28 cellular contexts compared by ENCODE assay signal in the genomic region with DNA sequence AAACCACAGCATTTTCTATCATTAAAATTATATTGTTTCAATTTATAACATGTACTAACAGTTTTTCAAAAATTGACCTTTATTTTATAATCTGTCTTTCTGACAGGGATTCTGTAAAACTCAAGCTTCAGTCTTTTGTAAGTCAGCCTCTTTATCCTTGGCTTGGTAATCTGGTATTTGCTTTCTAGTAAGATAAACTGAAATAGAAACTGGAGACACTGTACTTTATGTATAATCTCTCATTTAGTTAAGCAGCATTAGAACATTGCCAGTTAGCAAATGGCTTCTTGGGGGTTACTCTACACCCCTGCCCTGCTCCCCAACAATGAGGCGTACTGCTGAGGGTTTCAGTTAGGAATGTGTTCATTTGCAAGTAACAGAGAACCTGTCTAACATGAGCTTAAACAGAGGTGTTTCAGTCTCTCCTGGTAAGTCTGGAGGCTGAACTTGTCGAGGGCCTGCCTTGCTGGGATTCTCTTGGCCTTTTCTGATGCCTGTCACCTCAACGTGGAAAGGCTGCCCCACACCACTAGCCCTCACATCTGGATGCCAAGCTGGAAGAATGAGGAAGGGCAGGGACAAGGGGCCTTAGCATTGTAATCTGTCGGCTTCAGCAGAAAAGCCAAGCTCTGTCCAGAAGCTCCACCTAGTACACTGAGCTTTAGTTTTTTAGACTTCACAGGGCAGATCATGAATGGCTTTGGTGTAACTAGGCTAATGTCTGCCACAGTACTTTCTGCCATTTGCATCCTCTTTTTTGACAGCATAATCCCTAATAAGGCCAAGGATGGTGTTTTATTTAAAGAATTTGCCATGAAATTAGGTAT. TPM values are rescaled to one million over a fixed set of nuclear protein-coding genes. Genes with fewer than 3 reads are reported as not detected.
DNase-seq lines count a peak whose midpoint lies in the region; ATAC-seq and FAIRE-seq lines count a peak whose summit lies in the region.
"Had no signal": no experiment of that assay in that cellular context is flagged by ENCODE, and none has a peak within 500 bp of the region (broad histone marks: within the 10 kb centered on the region; RNA-seq: fewer than 3 reads in every experiment).

No MANE protein-coding gene starts in this region.

- no peak overlapping the region for H3K4me3 Mint-ChIP-seq in activated naive CD4-positive, alpha-beta T cell treated with anti-CD3 and anti-CD28 coated beads for 36 hours
- H3K4me3 Mint-ChIP-seq in activated naive CD8-positive, alpha-beta T cell treated with anti-CD3 and anti-CD28 coated beads, Interleukin-2, amount 10 ng/mL, durations not matched to agents 7 days and 5 days: no peak overlapping the region
- H3K4me3 Mint-ChIP-seq: activated CD4-positive, alpha-beta T cell treated with anti-CD3 and anti-CD28 coated beads for 36 hours; CD4-positive, alpha-beta memory T cell; central memory CD8-positive, alpha-beta T cell; neural crest cell; T-helper 1 cell treated with Interleukin-12 subunit alpha and Interleukin-12 subunit beta and Interleukin-4 antibody, amounts not matched to agents 30 μg/mL and 1 μg/mL, for 36 hours had no signal

- H3K9me3 ChIP-seq in small intestine (ENCODE audit: control insufficient read depth, low read depth): no peaks in the 10 kb centered on the region
- H3K9me3 ChIP-seq: left lung, psoas muscle had no signal

- peaks cover 12% of the 10 kb centered on the region for H3K36me3 Mint-ChIP-seq in activated naive CD4-positive, alpha-beta T cell treated with anti-CD3 and anti-CD28 coated beads for 36 hours (ENCODE audit: low read depth)
- peaks cover 20 to 30% of the 10 kb centered on the region in 2 donors for H3K36me3 Mint-ChIP-seq in activated naive CD4-positive, alpha-beta T cell treated with anti-CD3 and anti-CD28 coated beads, Interleukin-2, amount 50 U/mL, for 72 hours
- no peaks in the 10 kb centered on the region for H3K36me3 Mint-ChIP-seq in activated naive CD8-positive, alpha-beta T cell treated with anti-CD3 and anti-CD28 coated beads, Interleukin-2, amount 10 ng/mL, durations not matched to agents 7 days and 5 days

- CTCF ChIA-PET in activated naive CD4-positive, alpha-beta T cell treated with anti-CD3 and anti-CD28 coated beads for 36 hours (lab: Charles Lee): interaction anchor here (1.0 to 1.3 kb wide), 3 partner anchors 10 to 179 kb away, joined by 3 to 4 read pairs (median 3); no protein-coding TSS in a partner anchor

- no peaks in the 10 kb centered on the region for H3K27me3 ChIP-seq in small intestine (ENCODE audit: control insufficient read depth in 2 of 2, insufficient read depth in 2 of 2, low read length in 2 of 2)
- H3K27me3 ChIP-seq: dorsolateral prefrontal cortex, heart right ventricle, left lung had no signal

- WGBS in small intestine, 3 donors: 47 to 62% (median 51%) methylated on average over 4 of the region's 4 CpGs

- no peaks in the 10 kb centered on the region for H3K27me3 Mint-ChIP-seq in activated naive CD4-positive, alpha-beta T cell treated with anti-CD3 and anti-CD28 coated beads for 36 hours (ENCODE audit: low read depth)
- H3K27me3 Mint-ChIP-seq in activated naive CD8-positive, alpha-beta T cell treated with anti-CD3 and anti-CD28 coated beads, Interleukin-2, amount 10 ng/mL, durations not matched to agents 7 days and 5 days: no peaks in the 10 kb centered on the region
- H3K27me3 Mint-ChIP-seq: activated CD4-positive, alpha-beta T cell treated with anti-CD3 and anti-CD28 coated beads for 36 hours had no signal

- H3K36me3 ChIP-seq in small intestine (ENCODE audit: control insufficient read depth in 2 of 2, insufficient read depth in 2 of 2, low read length in 2 of 2): no peaks in the 10 kb centered on the region
- H3K36me3 ChIP-seq: heart right ventricle, left lung had no signal

- H3K4me1 Mint-ChIP-seq in activated naive CD4-positive, alpha-beta T cell treated with anti-CD3 and anti-CD28 coated beads for 36 hours (ENCODE audit: low read depth): peaks cover 44% of the 10 kb centered on the region
- peaks cover 13% of the 10 kb centered on the region for H3K4me1 Mint-ChIP-seq in activated naive CD8-positive, alpha-beta T cell treated with anti-CD3 and anti-CD28 coated beads, Interleukin-2, amount 10 ng/mL, durations not matched to agents 7 days and 5 days

- FAIRE-seq in small intestine (lab: Jason Lieb, UNC): no peak
- FAIRE-seq: astrocyte, G401.6, urothelium cell line had no signal

- DNase-seq in activated naive CD4-positive, alpha-beta T cell treated with anti-CD3 and anti-CD28 coated beads for 36 hours: no peak
- no peak for DNase-seq in activated naive CD4-positive, alpha-beta T cell treated with anti-CD3 and anti-CD28 coated beads, Interleukin-2, amount 50 U/mL, for 72 hours (ENCODE audit: low spot score in 2 of 2)
- no peak for DNase-seq in activated naive CD8-positive, alpha-beta T cell treated with anti-CD3 and anti-CD28 coated beads, Interleukin-2, amount 10 ng/mL, durations not matched to agents 7 days and 5 days
- DNase-seq in left lobe of liver (ENCODE audit: low spot score) (no peak), small intestine (no peak), NCI-H748 treated with DMSO at 0.1 percent for 48 hours (lab: John Stamatoyannopoulos, UW) (no peak)
- DNase-seq: activated CD4-positive, alpha-beta T cell treated with anti-CD3 and anti-CD28 coated beads for 36 hours; activated naive CD4-positive, alpha-beta T cell treated with Interleukin-2 at 50 U/mL for 16 hours; activated T-cell treated with anti-CD3 and anti-CD28 coated beads, Interleukin-2, amount 50 U/mL, for 48 hours; CD4-positive, alpha-beta memory T cell; DMS153; dorsolateral prefrontal cortex; GOT3; heart right ventricle; left lung; NCI-H1048; NCI-H187 treated with DMSO at 0.1 percent for 48 hours; NCI-H526; psoas muscle; substantia nigra had no signal

- peaks cover 8% of the 10 kb centered on the region for H3K9me3 Mint-ChIP-seq in activated naive CD4-positive, alpha-beta T cell treated with anti-CD3 and anti-CD28 coated beads for 36 hours
- peaks cover 19 to 26% of the 10 kb centered on the region in 2 donors for H3K9me3 Mint-ChIP-seq in activated naive CD4-positive, alpha-beta T cell treated with anti-CD3 and anti-CD28 coated beads, Interleukin-2, amount 50 U/mL, for 72 hours
- peaks cover 7% of the 10 kb centered on the region for H3K9me3 Mint-ChIP-seq in activated naive CD8-positive, alpha-beta T cell treated with anti-CD3 and anti-CD28 coated beads, Interleukin-2, amount 10 ng/mL, durations not matched to agents 7 days and 5 days

- peak overlapping the region; percentile 20 to 34 for H3K27ac ChIP-seq in small intestine (ENCODE audit: low read depth in 1 of 2, low read length in 1 of 2)
- H3K27ac ChIP-seq: left lung, psoas muscle had no signal

- H3K4me1 ChIP-seq in small intestine (ENCODE audit: control insufficient read depth in 2 of 2, insufficient read depth in 1 of 2, low read depth in 1 of 2, low read length in 1 of 2): peaks cover 0 to 7% of the 10 kb centered on the region in 2 donors
- H3K4me1 ChIP-seq: left lung had no signal

- POLR2A ChIA-PET in activated naive CD8-positive, alpha-beta T cell treated with anti-CD3 and anti-CD28 coated beads, Interleukin-2, amount 10 ng/mL, durations not matched to agents 7 days and 5 days (lab: Charles Lee): no interaction called here

- no peak for ATAC-seq in activated naive CD4-positive, alpha-beta T cell treated with anti-CD3 and anti-CD28 coated beads, Interleukin-2, amount 50 U/mL, for 72 hours
- no peak for ATAC-seq in activated naive CD8-positive, alpha-beta T cell treated with anti-CD3 and anti-CD28 coated beads, Interleukin-2, amount 10 ng/mL, durations not matched to agents 7 days and 5 days (ENCODE audit: low read depth)
- ATAC-seq in left lobe of liver (peak; percentile 40), HG02759 (IDR thresholded peaks at IDR 0.05; ENCODE audit: unreplicated experiment) (no peak), HG03432 (IDR thresholded peaks at IDR 0.05; ENCODE audit: unreplicated experiment) (no peak)
- ATAC-seq: activated CD4-positive, alpha-beta T cell treated with anti-CD3 and anti-CD28 coated beads for 36 hours; left lung; psoas muscle had no signal

- H3K4me3 ChIP-seq in small intestine (ENCODE audit: low read depth in 1 of 2, low read length in 2 of 2): no peak overlapping the region
- H3K4me3 ChIP-seq: dorsolateral prefrontal cortex, heart right ventricle, left lung, psoas muscle had no signal

- H3K27ac Mint-ChIP-seq in activated naive CD4-positive, alpha-beta T cell treated with anti-CD3 and anti-CD28 coated beads for 36 hours: peak overlapping the region; percentile 19
- no peak overlapping the region for H3K27ac Mint-ChIP-seq in activated naive CD4-positive, alpha-beta T cell treated with anti-CD3 and anti-CD28 coated beads, Interleukin-2, amount 50 U/mL, for 72 hours
- H3K27ac Mint-ChIP-seq in activated naive CD8-positive, alpha-beta T cell treated with anti-CD3 and anti-CD28 coated beads, Interleukin-2, amount 10 ng/mL, durations not matched to agents 7 days and 5 days: peak overlapping the region; percentile 13
- H3K27ac Mint-ChIP-seq: T-helper 1 cell treated with Interleukin-12 subunit alpha and Interleukin-12 subunit beta and Interleukin-4 antibody, amounts not matched to agents 30 μg/mL and 1 μg/mL, for 36 hours had no signal

- intact Hi-C loops in activated naive CD4-positive, alpha-beta T cell treated with anti-CD3 and anti-CD28 coated beads for 36 hours (cut with micrococcal nuclease): no loop called here

RNA-seq across cellular contexts. Expression of a gene that starts 34.8 kb away (rescaled TPM):
- total RNA-seq in activated naive CD4-positive, alpha-beta T cell treated with anti-CD3 and anti-CD28 coated beads for 36 hours: under 1 TPM; 0.62 to 0.76 TPM
- total RNA-seq in activated naive CD4-positive, alpha-beta T cell treated with anti-CD3 and anti-CD28 coated beads, Interleukin-2, amount 50 U/mL, for 72 hours: under 1 TPM; 0.32 to 0.64 TPM
- total RNA-seq in activated naive CD8-positive, alpha-beta T cell treated with anti-CD3 and anti-CD28 coated beads, Interleukin-2, amount 10 ng/mL, durations not matched to agents 7 days and 5 days: 1 to 10 TPM in 1 of 2 experiments, under 1 TPM in 1; 0.89 to 1.2 TPM
- 30.3 TPM for total RNA-seq in left lobe of liver
- polyA plus RNA-seq in small intestine: 10 to 100 TPM; 31.9 to 41.2 (median 36.3) TPM

Comparison
In these comparisons a context has a peak if more than half of its experiments do, and no peak if none do; other contexts are left out.
1. H3K27ac Mint-ChIP-seq: peak in activated naive CD4-positive, alpha-beta T cell treated with anti-CD3 and anti-CD28 coated beads for 36 hours (single experiment) and activated naive CD8-positive, alpha-beta T cell treated with anti-CD3 and anti-CD28 coated beads, Interleukin-2, amount 10 ng/mL, durations not matched to agents 7 days and 5 days (single experiment); none in activated naive CD4-positive, alpha-beta T cell treated with anti-CD3 and anti-CD28 coated beads, Interleukin-2, amount 50 U/mL, for 72 hours (0 of 2).
2. RNA of a gene that starts 34.8 kb away (total RNA-seq): 30.3 TPM in left lobe of liver (single experiment); 0.89 to 1.2 TPM in activated naive CD8-positive, alpha-beta T cell treated with anti-CD3 and anti-CD28 coated beads, Interleukin-2, amount 10 ng/mL, durations not matched to agents 7 days and 5 days, 0.62 to 0.76 TPM in activated naive CD4-positive, alpha-beta T cell treated with anti-CD3 and anti-CD28 coated beads for 36 hours and 0.32 to 0.64 TPM in activated naive CD4-positive, alpha-beta T cell treated with anti-CD3 and anti-CD28 coated beads, Interleukin-2, amount 50 U/mL, for 72 hours; every median in the first group is over 10 times any median in the second.